Comparison of ENCODE assay signal across 10 cellular contexts in the genomic region with DNA sequence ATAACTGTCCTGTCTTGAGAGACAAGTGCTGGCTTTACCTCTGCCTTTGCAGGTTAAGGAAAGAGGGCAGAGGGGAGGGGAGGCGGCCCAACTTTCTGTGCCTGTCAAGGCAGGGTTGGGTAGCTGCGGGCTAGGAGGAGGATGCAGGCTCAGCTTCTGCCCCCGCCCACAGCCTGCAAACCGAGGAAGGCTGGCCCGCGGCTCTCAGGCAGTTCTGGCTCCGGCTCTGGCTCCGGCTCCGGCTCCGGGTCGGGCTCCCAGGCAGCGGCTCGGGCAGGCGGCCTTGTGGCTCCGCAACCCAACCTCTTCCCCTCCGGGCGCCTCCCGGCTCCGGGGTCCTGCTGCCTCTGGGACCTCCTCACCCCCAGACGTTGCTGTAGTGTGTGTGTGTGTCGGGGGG.
DNase-seq lines count a peak whose midpoint lies in the region; ATAC-seq and TF ChIP-seq lines count a peak whose summit lies in the region.
"Had no signal": no experiment of that assay in that cellular context is flagged by ENCODE, and none has a peak within 500 bp of the region (broad histone marks: within the 10 kb centered on the region; RNA-seq: fewer than 3 reads in every experiment).

No MANE protein-coding gene starts in this region.

- WGBS in psoas muscle, 3 donors = 36 to 62% (median 59%) methylated on average over 18 to 21 of the region's 21 CpGs
- 58% methylated on average over 21 of the region's 21 CpGs; no CpG with 5 or more reads in 1 of the 2 donors for WGBS in transverse colon (ENCODE audit: low coverage in 1 of 2), 2 donors

- peak; percentile 77 to 84 (median 82) for ATAC-seq in psoas muscle
- no peak for ATAC-seq in HG02884 (IDR thresholded peaks at IDR 0.05; ENCODE audit: unreplicated experiment)

- no peak for TF ChIP-seq POLR2A in transverse colon (IDR thresholded peaks at IDR 0.05)

- in situ Hi-C loops in transverse colon (cut with MboI; ENCODE audit: low pct_ligation_motif_present in 1 of 4, low pct_unique_long_range_greater_than_20kb in 1 of 4, low sequenced_read_pairs in 3 of 4) = no loop called here

- H3K27me3 ChIP-seq in psoas muscle (ENCODE audit: insufficient read depth in 3 of 3, low read length in 2 of 3) (no peaks in the 10 kb centered on the region), transverse colon (peaks cover 16% of the 10 kb centered on the region)

- H3K9me3 ChIP-seq in psoas muscle (no peaks in the 10 kb centered on the region), transverse colon (no peaks in the 10 kb centered on the region)

- peak overlapping the region in 1 of 2 donors; percentile 28 for H3K4me3 ChIP-seq in foreskin fibroblast (ENCODE audit: low read depth in 1 of 2, low read length in 2 of 2)
- H3K4me3 ChIP-seq in psoas muscle = peak overlapping the region; percentile 68
- H3K4me3 ChIP-seq in transverse colon = peak overlapping the region in 1 of 4 donors; percentile 42

- H3K4me1 ChIP-seq in psoas muscle (peaks cover 36% of the 10 kb centered on the region), transverse colon (no peaks in the 10 kb centered on the region)

- no peak for TF ChIP-seq EP300 in transverse colon (IDR thresholded peaks at IDR 0.05; ENCODE audit: low read depth)

- DNase-seq in ELR (ENCODE audit: low read depth) = peak; percentile 36
- peak; percentile 51 for DNase-seq in RPMI7951 (ENCODE audit: low read depth)
- DNase-seq in foreskin fibroblast = peak; percentile 26 to 28
- peak; percentile 62 to 86 for DNase-seq in psoas muscle
- DNase-seq in NCI-H1105 (lab: John Stamatoyannopoulos, UW) = no peak
- no peak for DNase-seq in NCI-H2171 treated with DMSO at 0.1 percent for 48 hours (lab: John Stamatoyannopoulos, UW)
- no peak for DNase-seq in transverse colon
- DNase-seq: activated B cell treated with CpG ODN at 0.5 μM for 24 hours, DMS 273 treated with DMSO at 0.1 percent for 48 hours had no signal

- TF ChIP-seq CTCF in foreskin fibroblast (IDR thresholded peaks at IDR 0.05; ENCODE audit: low read depth, low read length) (no peak), psoas muscle (IDR thresholded peaks at IDR 0.05) (no peak), transverse colon (IDR thresholded peaks at IDR 0.05) (no peak)

- intact Hi-C loops in psoas muscle (cut with DNase I) (loop anchor here (5.0 kb wide), 3 partner anchors 41 to 466 kb away; a partner anchor contains a TSS), transverse colon (cut with DNase I; ENCODE audit: low total_unique reads) (loop anchor here (1.0 kb wide), 1 partner anchor 26 kb away; no protein-coding TSS in a partner anchor)

- peak overlapping the region; percentile 94 for H3K27ac ChIP-seq in psoas muscle
- H3K27ac ChIP-seq in transverse colon = no peak overlapping the region

- no peaks in the 10 kb centered on the region for H3K36me3 ChIP-seq in psoas muscle (ENCODE audit: insufficient read depth in 1 of 2, low read depth in 1 of 2)
- H3K36me3 ChIP-seq in transverse colon = no peaks in the 10 kb centered on the region

Comparison
In these comparisons a context has a peak if more than half of its experiments do, and no peak if none do; other contexts are left out.
1. DNase-seq: peak in ELR (single experiment), RPMI7951 (single experiment), foreskin fibroblast (2 of 2) and psoas muscle (2 of 2); none in NCI-H1105 (single experiment), NCI-H2171 treated with DMSO at 0.1 percent for 48 hours (single experiment) and transverse colon (single experiment).